1 cellular context compared by ENCODE assay signal in genomic region chr2:182280128-182280527, GRCh38.
TF ChIP-seq lines count a peak whose summit lies in the region.

No MANE protein-coding gene starts in this region.

TF ChIP-seq in GM23338, 12 proteins besides CTCF, POLR2A, EP300 and RAD21 (continued from another document):
- TF ChIP-seq REST (IDR thresholded peaks at IDR 0.05; ENCODE audit: unreplicated experiment) (no peak), ZNF331 (CRISPR knock-in tag; IDR thresholded peaks at IDR 0.05; ENCODE audit: low read depth) (no peak), ETS1 (IDR thresholded peaks at IDR 0.05) (no peak), NANOG (IDR thresholded peaks at IDR 0.05; ENCODE audit: borderline replicate concordance) (no peak)
TF ChIP-seq in GM23338: peak in this region for 0.
